Comparison of ENCODE assay signal across 1 cellular context in genomic region chr7:75039709-75040108, GRCh38.
TF ChIP-seq lines count a peak whose summit lies in the region.

No MANE protein-coding gene starts in this region.

TF ChIP-seq in GM23338, 12 proteins besides CTCF, POLR2A, EP300 and RAD21 (continued from another document):
- TF ChIP-seq REST (IDR thresholded peaks at IDR 0.05; ENCODE audit: unreplicated experiment) (no peak), STAT1 (IDR thresholded peaks at IDR 0.05; ENCODE audit: unreplicated experiment) (no peak), POLR2AphosphoS5 (IDR thresholded peaks at IDR 0.05; ENCODE audit: low read depth) (no peak), ZNF462 (CRISPR knock-in tag; IDR thresholded peaks at IDR 0.05) (no peak), JUNB (IDR thresholded peaks at IDR 0.05; ENCODE audit: unreplicated experiment) (no peak), EZH2phosphoT487 (IDR thresholded peaks at IDR 0.05; ENCODE audit: unreplicated experiment) (no peak)
